Comparison of ENCODE assay signal across 8 cellular contexts in the genomic region with DNA sequence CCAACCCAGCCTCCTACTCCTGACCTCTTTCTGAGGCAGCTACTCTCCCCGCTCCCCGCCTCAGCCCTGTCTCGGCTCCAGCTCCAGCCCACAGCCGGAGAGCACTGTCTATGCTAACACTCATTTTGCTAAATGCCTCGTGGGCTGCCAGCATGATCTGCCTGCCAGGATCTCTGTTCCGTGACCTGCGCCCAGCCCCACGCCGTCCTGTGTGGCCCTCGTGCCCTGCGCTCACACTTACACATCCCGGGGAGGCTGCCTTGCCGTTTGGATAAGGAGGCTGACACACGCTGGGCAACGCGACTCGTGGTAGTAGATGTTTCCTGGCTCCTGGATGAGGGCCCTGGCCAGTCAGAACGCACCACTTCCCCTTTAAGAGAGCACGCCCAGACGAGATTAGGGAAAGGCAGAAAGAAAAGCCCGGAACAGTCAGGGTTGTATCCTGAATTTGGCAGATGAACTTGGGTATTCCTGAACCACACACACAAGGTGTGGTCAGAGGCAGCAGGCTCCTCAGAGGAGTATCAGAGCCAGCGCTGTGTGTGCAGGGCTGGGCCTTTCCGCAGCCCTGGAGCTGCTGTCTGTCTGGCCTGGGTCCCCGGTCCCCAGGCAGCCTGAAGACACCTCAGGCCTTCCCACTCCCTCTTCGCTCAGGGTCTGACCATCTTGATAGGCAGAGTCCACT.
DNase-seq lines count a peak whose midpoint lies in the region; ATAC-seq and TF ChIP-seq lines count a peak whose summit lies in the region.

No MANE protein-coding gene starts in this region.

- no peak overlapping the region for H3K27ac Mint-ChIP-seq in osteocyte (ENCODE audit: unreplicated experiment)

- H2AFZ ChIP-seq in mammary epithelial cell (ENCODE audit: low read depth, low read length), result peak overlapping the region; percentile 73

- H3K4me3 ChIP-seq in mammary epithelial cell (replicated peaks in 1 of 3; ENCODE audit: insufficient read depth in 1 of 3, low read depth in 2 of 3, low read length in 3 of 3) (peak overlapping the region in 1 of 3 experiments; percentile 32), lower leg skin (ENCODE audit: low read depth, poor library complexity, severe bottlenecking) (peak overlapping the region; percentile 20), subcutaneous abdominal adipose tissue (ENCODE audit: low read depth in 1 of 5, low read length in 5 of 5) (peak overlapping the region; percentile 46 to 71 (median 48))

- no peak overlapping the region for H3K9ac ChIP-seq in mammary epithelial cell (ENCODE audit: insufficient read depth, low read length)
- peak overlapping the region; percentile 1 to 74 (median 40) for H3K9ac ChIP-seq in subcutaneous abdominal adipose tissue (ENCODE audit: low read length in 5 of 5)

- no peaks in the 10 kb centered on the region for H3K9me3 Mint-ChIP-seq in osteocyte (ENCODE audit: unreplicated experiment)

- no peaks in the 10 kb centered on the region for H3K79me2 ChIP-seq in mammary epithelial cell (ENCODE audit: insufficient read depth, low read length)

- H3K4me1 Mint-ChIP-seq in osteocyte (ENCODE audit: unreplicated experiment), result peaks cover 8% of the 10 kb centered on the region

- H3K36me3 ChIP-seq in mammary epithelial cell (ENCODE audit: insufficient read depth, low read length) (no peaks in the 10 kb centered on the region), subcutaneous abdominal adipose tissue (ENCODE audit: control insufficient read depth in 5 of 5, insufficient read depth in 5 of 5, low read length in 5 of 5) (no peaks in the 10 kb centered on the region)

- DNase-seq in AG09319 (ENCODE audit: extremely low read depth, low read depth) (peak; percentile 30), NCI-H526 (lab: John Stamatoyannopoulos, UW) (peak; percentile 22 to 62), mammary epithelial cell (peak; percentile 57), lower leg skin (ENCODE audit: low spot score in 2 of 2) (peak; percentile 88 to 95), osteocyte (ENCODE audit: extremely low spot score, unreplicated experiment) (no peak), NCI-H1105 treated with DMSO at 0.1 percent for 48 hours (lab: John Stamatoyannopoulos, UW) (no peak)

- ATAC-seq in GM19438 (IDR thresholded peaks at IDR 0.05; ENCODE audit: low read depth, unreplicated experiment), result peak; percentile 72

- BruUV-seq in mammary epithelial cell (replicated peaks; lab: Mats Ljungman, UMichigan), result no TSS peak

- in situ Hi-C loops in mammary epithelial cell (cut with MboI; ENCODE audit: low sequenced_read_pairs in 2 of 2), result no loop called here

- H3K27ac ChIP-seq in mammary epithelial cell (ENCODE audit: insufficient read depth, low read depth, low read length), result no peak overlapping the region
- H3K27ac ChIP-seq in subcutaneous abdominal adipose tissue (ENCODE audit: low read depth, low read length), result peak overlapping the region; percentile 84

- no peak overlapping the region for H3K4me3 Mint-ChIP-seq in osteocyte (ENCODE audit: unreplicated experiment)

- H3K27me3 ChIP-seq in mammary epithelial cell (ENCODE audit: insufficient read depth, low read length) (no peaks in the 10 kb centered on the region), subcutaneous abdominal adipose tissue (ENCODE audit: control insufficient read depth in 5 of 5, insufficient read depth in 4 of 5, low read length in 5 of 5) (no peaks in the 10 kb centered on the region)

- H3K9me3 ChIP-seq in mammary epithelial cell (replicated peaks; ENCODE audit: insufficient read depth, low read length), result no peaks in the 10 kb centered on the region
- no peaks in the 10 kb centered on the region for H3K9me3 ChIP-seq in subcutaneous abdominal adipose tissue (ENCODE audit: control insufficient read depth in 5 of 5, low read length in 5 of 5)

- peak overlapping the region; percentile 58 for H3K4me2 ChIP-seq in mammary epithelial cell (ENCODE audit: insufficient read depth, low read depth, low read length)

- intact Hi-C loops in mammary epithelial cell (cut with micrococcal nuclease) (no loop called here), lower leg skin (cut with DNase I; ENCODE audit: low total_unique reads) (loop anchor here (10.0 kb wide), 1 partner anchor 196 kb away; a partner anchor contains a TSS)

- no peaks in the 10 kb centered on the region for H3K27me3 Mint-ChIP-seq in osteocyte (ENCODE audit: unreplicated experiment)

- H4K20me1 ChIP-seq in mammary epithelial cell (ENCODE audit: insufficient read depth, low read length), result no peaks in the 10 kb centered on the region

- no peak for TF ChIP-seq CTCF in AG09319 (IDR thresholded peaks at IDR 0.05; ENCODE audit: low read depth, low read length)
- TF ChIP-seq CTCF in mammary epithelial cell (conservative IDR thresholded peaks at IDR 0.05 in 1 of 2, IDR thresholded peaks at IDR 0.05 in 1 of 2; ENCODE audit: extremely low read depth in 1 of 2, insufficient read depth in 1 of 2, low read depth in 1 of 2, low read length in 2 of 2), result no peak
- no peak for TF ChIP-seq CTCF in lower leg skin (IDR thresholded peaks at IDR 0.05)
- TF ChIP-seq CTCF in osteocyte (IDR thresholded peaks at IDR 0.05), result no peak

- WGBS in mammary epithelial cell (ENCODE audit: low coverage, missing lambda C conversion rate), result 70% methylated on average over 14 of the region's 25 CpGs
- WGBS in lower leg skin, 2 donors, result 5 to 23% methylated on average over 23 to 25 of the region's 25 CpGs

- dilution Hi-C loops in mammary epithelial cell (cut with HindIII; ENCODE audit: low sequenced_read_pairs), result no loop called here

- no peak for TF ChIP-seq POLR2A in lower leg skin (IDR thresholded peaks at IDR 0.05)

- peaks cover 3% of the 10 kb centered on the region for H3K4me1 ChIP-seq in mammary epithelial cell (ENCODE audit: insufficient read depth, low read length)
- H3K4me1 ChIP-seq in subcutaneous abdominal adipose tissue (ENCODE audit: control insufficient read depth in 5 of 5, insufficient read depth in 5 of 5, low read length in 5 of 5), result peaks cover 22 to 83% (median 75%) of the 10 kb centered on the region in 5 donors

- H3K36me3 Mint-ChIP-seq in osteocyte (ENCODE audit: unreplicated experiment), result no peaks in the 10 kb centered on the region

- CTCF ChIA-PET in mammary epithelial cell (lab: Charles Lee; ENCODE audit: low non-redundant PET), result no interaction called here

Comparison
In these comparisons a context has a peak if more than half of its experiments do, and no peak if none do; other contexts are left out.
1. DNase-seq: peak in AG09319 (single experiment), NCI-H526 (2 of 2), mammary epithelial cell (single experiment) and lower leg skin (2 of 2); none in osteocyte (single experiment) and NCI-H1105 treated with DMSO at 0.1 percent for 48 hours (single experiment).